25 cellular contexts compared by ENCODE assay signal in the genomic region with DNA sequence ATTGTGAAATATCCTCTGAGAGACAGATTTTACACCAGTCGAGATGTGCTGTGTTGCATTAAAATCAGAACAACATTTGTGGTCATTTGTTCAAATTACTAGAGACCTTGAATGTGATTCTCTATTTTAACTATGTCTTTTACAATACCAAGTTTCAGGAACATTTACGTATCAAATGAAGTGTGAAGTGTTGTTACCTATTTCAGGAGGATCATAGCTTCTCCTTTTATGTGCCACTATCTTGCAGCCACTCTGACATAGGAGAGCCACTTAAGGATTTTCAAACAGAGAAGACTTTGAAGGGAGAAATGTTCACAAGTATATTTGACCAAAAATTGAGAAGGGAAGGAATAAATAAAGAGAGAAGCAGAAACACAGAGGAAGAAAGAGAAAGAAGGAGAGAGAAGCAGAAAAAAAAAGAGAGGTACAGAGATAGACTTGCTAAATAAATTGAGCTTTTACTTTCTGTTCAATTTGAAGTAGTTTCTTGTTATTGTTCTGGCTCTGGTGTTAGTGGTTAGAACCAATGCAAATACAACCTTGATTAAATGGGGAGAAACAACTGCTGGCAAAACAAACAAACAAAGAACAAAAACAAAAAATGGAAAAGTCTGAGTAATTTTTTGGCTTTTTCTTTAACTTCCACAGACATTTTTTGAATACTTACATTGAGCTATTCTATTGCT.
"Had no signal": no experiment of that assay in that cellular context is flagged by ENCODE, and none has a peak within 500 bp of the region (broad histone marks: within the 10 kb centered on the region; RNA-seq: fewer than 3 reads in every experiment).

No MANE protein-coding gene starts in this region.

- H3K27ac Mint-ChIP-seq: activated CD4-positive, alpha-beta memory T cell treated with anti-CD3 and anti-CD28 coated beads, Interleukin-2, amount 10 ng/mL, durations not matched to agents 7 days and 5 days; activated CD4-positive, alpha-beta T cell treated with anti-CD3 and anti-CD28 coated beads, Interleukin-2, amount 10 ng/mL, durations not matched to agents 7 days and 5 days; activated naive CD4-positive, alpha-beta T cell treated with anti-CD3 and anti-CD28 coated beads, Interleukin-2, amount 10 ng/mL, durations not matched to agents 7 days and 5 days; activated naive CD4-positive, alpha-beta T cell treated with anti-CD3 and anti-CD28 coated beads, Interleukin-2, amount 50 U/mL, for 72 hours; activated naive CD8-positive, alpha-beta T cell treated with anti-CD3 and anti-CD28 coated beads, Interleukin-2, amount 10 ng/mL, durations not matched to agents 7 days and 5 days; activated T-cell treated with anti-CD3 and anti-CD28 coated beads, Interleukin-2, amount 50 U/mL, for 24 hours; activated T-cell treated with anti-CD3 and anti-CD28 coated beads, Interleukin-2, amount 50 U/mL, for 72 hours; brain; WTC11 had no signal

- ATAC-seq: activated naive CD4-positive, alpha-beta T cell treated with anti-CD3 and anti-CD28 coated beads, Interleukin-2, amount 50 U/mL, for 72 hours; activated T-cell treated with anti-CD3 and anti-CD28 coated beads, Interleukin-2, amount 50 U/mL, for 72 hours; gastroesophageal sphincter; WTC11 had no signal

- H3K27me3 Mint-ChIP-seq: activated CD4-positive, alpha-beta memory T cell treated with anti-CD3 and anti-CD28 coated beads, Interleukin-2, amount 10 ng/mL, durations not matched to agents 7 days and 5 days; activated CD4-positive, alpha-beta T cell treated with anti-CD3 and anti-CD28 coated beads, Interleukin-2, amount 10 ng/mL, durations not matched to agents 7 days and 5 days; activated naive CD4-positive, alpha-beta T cell treated with anti-CD3 and anti-CD28 coated beads, Interleukin-2, amount 10 ng/mL, durations not matched to agents 7 days and 5 days; activated naive CD8-positive, alpha-beta T cell treated with anti-CD3 and anti-CD28 coated beads, Interleukin-2, amount 10 ng/mL, durations not matched to agents 7 days and 5 days; activated T-cell treated with anti-CD3 and anti-CD28 coated beads, Interleukin-2, amount 50 U/mL, for 24 hours; brain had no signal

- H3K4me1 Mint-ChIP-seq: activated CD4-positive, alpha-beta memory T cell treated with anti-CD3 and anti-CD28 coated beads, Interleukin-2, amount 10 ng/mL, durations not matched to agents 7 days and 5 days; activated CD4-positive, alpha-beta T cell treated with anti-CD3 and anti-CD28 coated beads, Interleukin-2, amount 10 ng/mL, durations not matched to agents 7 days and 5 days; activated naive CD4-positive, alpha-beta T cell treated with anti-CD3 and anti-CD28 coated beads, Interleukin-2, amount 10 ng/mL, durations not matched to agents 7 days and 5 days; activated naive CD8-positive, alpha-beta T cell treated with anti-CD3 and anti-CD28 coated beads, Interleukin-2, amount 10 ng/mL, durations not matched to agents 7 days and 5 days; brain had no signal

- DNase-seq: activated CD4-positive, alpha-beta memory T cell treated with anti-CD3 and anti-CD28 coated beads, Interleukin-2, amount 10 ng/mL, durations not matched to agents 7 days and 5 days; activated CD4-positive, alpha-beta T cell treated with anti-CD3 and anti-CD28 coated beads for 1 hour; activated CD4-positive, alpha-beta T cell treated with anti-CD3 and anti-CD28 coated beads for 4 hours; activated CD4-positive, alpha-beta T cell treated with anti-CD3 and anti-CD28 coated beads, Interleukin-2, amount 10 ng/mL, durations not matched to agents 7 days and 5 days; activated CD4-positive, alpha-beta T cell treated with anti-CD3 and anti-CD28 coated beads, Interleukin-2, amount 50 U/mL, for 4 hours; activated CD8-positive, alpha-beta memory T cell treated with anti-CD3 and anti-CD28 coated beads, Interleukin-2, amount 50 U/mL, for 48 hours; activated gamma-delta T cell; activated naive CD4-positive, alpha-beta T cell; activated naive CD4-positive, alpha-beta T cell treated with anti-CD3 and anti-CD28 coated beads, Interleukin-2, amount 10 ng/mL, durations not matched to agents 7 days and 5 days; activated naive CD8-positive, alpha-beta T cell treated with anti-CD3 and anti-CD28 coated beads, Interleukin-2, amount 10 ng/mL, durations not matched to agents 7 days and 5 days; activated T-cell treated with anti-CD3 and anti-CD28 coated beads for 4 hours; activated T-cell treated with anti-CD3 and anti-CD28 coated beads, Interleukin-2, amount 50 U/mL, for 24 hours; activated T-cell treated with anti-CD3 and anti-CD28 coated beads, Interleukin-2, amount 50 U/mL, for 72 hours; central memory CD4-positive, alpha-beta T cell; cerebellar nuclear complex; colonic mucosa; effector CD8-positive, alpha-beta T cell; esophagus squamous epithelium; foreskin melanocyte; head of caudate nucleus; hippocampal formation had no signal

- H3K4me3 Mint-ChIP-seq: activated CD4-positive, alpha-beta memory T cell treated with anti-CD3 and anti-CD28 coated beads, Interleukin-2, amount 10 ng/mL, durations not matched to agents 7 days and 5 days; activated CD4-positive, alpha-beta T cell treated with anti-CD3 and anti-CD28 coated beads, Interleukin-2, amount 10 ng/mL, durations not matched to agents 7 days and 5 days; activated naive CD4-positive, alpha-beta T cell treated with anti-CD3 and anti-CD28 coated beads, Interleukin-2, amount 10 ng/mL, durations not matched to agents 7 days and 5 days; activated naive CD8-positive, alpha-beta T cell treated with anti-CD3 and anti-CD28 coated beads, Interleukin-2, amount 10 ng/mL, durations not matched to agents 7 days and 5 days; activated T-cell treated with anti-CD3 and anti-CD28 coated beads, Interleukin-2, amount 50 U/mL, for 24 hours; activated T-cell treated with anti-CD3 and anti-CD28 coated beads, Interleukin-2, amount 50 U/mL, for 72 hours; brain; WTC11 had no signal

- H3K9me3 Mint-ChIP-seq: activated CD4-positive, alpha-beta memory T cell treated with anti-CD3 and anti-CD28 coated beads, Interleukin-2, amount 10 ng/mL, durations not matched to agents 7 days and 5 days; activated naive CD4-positive, alpha-beta T cell treated with anti-CD3 and anti-CD28 coated beads, Interleukin-2, amount 10 ng/mL, durations not matched to agents 7 days and 5 days; activated naive CD8-positive, alpha-beta T cell treated with anti-CD3 and anti-CD28 coated beads, Interleukin-2, amount 10 ng/mL, durations not matched to agents 7 days and 5 days; activated T-cell treated with anti-CD3 and anti-CD28 coated beads, Interleukin-2, amount 50 U/mL, for 24 hours; brain; WTC11 had no signal

- H3K36me3 Mint-ChIP-seq: activated naive CD4-positive, alpha-beta T cell treated with anti-CD3 and anti-CD28 coated beads, Interleukin-2, amount 10 ng/mL, durations not matched to agents 7 days and 5 days; activated naive CD4-positive, alpha-beta T cell treated with anti-CD3 and anti-CD28 coated beads, Interleukin-2, amount 50 U/mL, for 72 hours; activated naive CD8-positive, alpha-beta T cell treated with anti-CD3 and anti-CD28 coated beads, Interleukin-2, amount 10 ng/mL, durations not matched to agents 7 days and 5 days; brain; WTC11 had no signal
